8 cellular contexts compared by ENCODE assay signal in the genomic region with DNA sequence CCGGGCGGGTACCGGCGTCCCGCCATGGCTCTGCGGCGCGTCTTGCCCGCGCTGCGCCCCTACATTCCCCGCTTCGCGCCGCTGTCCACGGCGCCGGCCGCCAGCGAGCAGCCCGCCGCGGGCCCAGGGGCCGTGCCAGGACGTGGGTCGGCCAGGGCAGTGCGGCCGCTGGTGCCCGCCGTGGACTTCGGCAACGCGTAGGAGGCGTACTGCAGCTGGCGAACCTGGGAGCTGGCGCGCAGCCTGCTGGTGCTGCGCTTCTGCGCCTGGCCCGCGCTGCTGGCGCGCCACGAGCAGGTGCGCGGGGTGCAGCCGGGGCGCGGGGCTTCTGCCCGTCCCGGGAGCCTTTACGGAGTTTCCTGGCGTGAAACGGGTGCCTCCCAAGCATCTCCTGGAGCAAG. TPM values are rescaled to one million over a fixed set of nuclear protein-coding genes. Genes with fewer than 3 reads are reported as not detected.
DNase-seq lines count a peak whose midpoint lies in the region; ATAC-seq and TF ChIP-seq lines count a peak whose summit lies in the region.

No MANE protein-coding gene starts in this region.

- H3K79me1 ChIP-seq in H9 (ENCODE audit: insufficient read depth, low read depth, low read length, poor library complexity, severe bottlenecking): no peaks in the 10 kb centered on the region

- no peaks in the 10 kb centered on the region for H3K9me3 Mint-ChIP-seq in H9

- no peak overlapping the region for H3K56ac ChIP-seq in H9 (ENCODE audit: insufficient read length, low read depth, low read length)

- H3K14ac ChIP-seq in H9 (ENCODE audit: insufficient read depth, low read length): no peak overlapping the region

- DNase-seq in AG09309 (ENCODE audit: low read depth) (no peak), H9 (no peak), SW480 (ENCODE audit: low spot score) (peak; percentile 56), fibroblast of mammary gland (ENCODE audit: low read depth) (peak; percentile 23), prostate gland (ENCODE audit: low spot score) (no peak), GOT3 (lab: John Stamatoyannopoulos, UW) (no peak)

- H3K4me1 ChIP-seq in H9 (ENCODE audit: insufficient read depth, low read length) (no peaks in the 10 kb centered on the region), prostate gland (replicated peaks) (no peaks in the 10 kb centered on the region)

- no peaks in the 10 kb centered on the region for H3K79me2 ChIP-seq in H9 (ENCODE audit: insufficient read depth, low read length)

- no peak overlapping the region for H4K91ac ChIP-seq in H9 (ENCODE audit: insufficient read length, low read depth, low read length)

- H2AK5ac ChIP-seq in H9 (ENCODE audit: insufficient read length, low read length): no peak overlapping the region

- peak overlapping the region; percentile 49 for H3K4me2 ChIP-seq in H9 (ENCODE audit: insufficient read depth, insufficient read length, low read length)

- H4K5ac ChIP-seq in H9 (ENCODE audit: insufficient read length, low read depth, low read length): no peak overlapping the region

- H3K23ac ChIP-seq in H9 (ENCODE audit: insufficient read length, low read depth, low read length): no peak overlapping the region

- H3K27ac Mint-ChIP-seq in H9: no peak overlapping the region

- no peaks in the 10 kb centered on the region for H4K20me1 ChIP-seq in H9 (ENCODE audit: control insufficient read depth, insufficient read depth, insufficient read length)

- H2BK12ac ChIP-seq in H9 (ENCODE audit: insufficient read length, low read depth, low read length): no peak overlapping the region

- H3K27ac ChIP-seq in H9 (ENCODE audit: insufficient read length, low read depth, low read length) (no peak overlapping the region), prostate gland (no peak overlapping the region)

- H3K4ac ChIP-seq in H9 (ENCODE audit: low read depth, low read length): no peak overlapping the region

- TF ChIP-seq CTCF in AG09309 (IDR thresholded peaks at IDR 0.05; ENCODE audit: control insufficient read depth, insufficient read depth, low read depth, low read length, missing control alignments): no peak
- no peak for TF ChIP-seq CTCF in H9 (conservative IDR thresholded peaks at IDR 0.05)
- TF ChIP-seq CTCF in fibroblast of mammary gland (conservative IDR thresholded peaks at IDR 0.05; ENCODE audit: control insufficient read depth, insufficient read depth, low read depth, low read length): no peak
- peak in 1 of 4 experiments; percentile 6 for TF ChIP-seq CTCF in prostate gland (IDR thresholded peaks at IDR 0.05)

- H3K9ac ChIP-seq in H9 (ENCODE audit: extremely low read depth, insufficient read length, low read length): no peak overlapping the region

- no peak overlapping the region for H2BK20ac ChIP-seq in H9 (ENCODE audit: low read depth, low read length, poor library complexity, severe bottlenecking)

- no peak overlapping the region for H3K18ac ChIP-seq in H9 (ENCODE audit: insufficient read length, low read depth, low read length)

- H3T11ph ChIP-seq in H9 (ENCODE audit: low read length): no peak overlapping the region

- intact Hi-C loops in prostate gland (cut with DNase I): no loop called here

- H3K36me3 Mint-ChIP-seq in H9 (ENCODE audit: insufficient read depth in 1 of 3, low read depth in 3 of 3): no peaks in the 10 kb centered on the region; a peak in 1 of 7 replicates

- no peak overlapping the region for H2BK15ac ChIP-seq in H9 (ENCODE audit: low read depth, low read length)

- TF ChIP-seq POLR2A in prostate gland (IDR thresholded peaks at IDR 0.05): peak; percentile 17

- no peaks in the 10 kb centered on the region for H3K36me3 ChIP-seq in prostate gland

- H3K9me3 ChIP-seq in H9 (ENCODE audit: control insufficient read depth, low read depth, low read length): no peaks in the 10 kb centered on the region
- no peaks in the 10 kb centered on the region for H3K9me3 ChIP-seq in prostate gland

- H3K4me3 ChIP-seq in AG09309 (ENCODE audit: control insufficient read depth, low read depth, low read length) (peak overlapping the region; percentile 41; the same call in 1 of the 2 replicates), fibroblast of mammary gland (ENCODE audit: control insufficient read depth, low read depth, low read length) (no peak overlapping the region), prostate gland (peak overlapping the region; percentile 34 to 46)

- peaks cover 5% of the 10 kb centered on the region for H3K23me2 ChIP-seq in H9 (ENCODE audit: insufficient read length, low read depth, low read length, poor library complexity, severe bottlenecking)

- H2BK120ac ChIP-seq in H9 (ENCODE audit: low read depth, low read length, poor library complexity, severe bottlenecking): no peak overlapping the region

- H3K4me3 Mint-ChIP-seq in H9: peak overlapping the region; percentile 45 to 77; a peak in 4 of 5 replicates

- peaks cover 70% of the 10 kb centered on the region for H3K27me3 Mint-ChIP-seq in H9 (ENCODE audit: low read depth)

- H3K4me1 Mint-ChIP-seq in H9: peaks cover 4 to 6% of the 10 kb centered on the region in 2 experiments; a peak in 3 of 4 replicates

- ATAC-seq in GM21528 (IDR thresholded peaks at IDR 0.05; ENCODE audit: low FRiP score, unreplicated experiment): no peak
- ATAC-seq in GM18498 (IDR thresholded peaks at IDR 0.05; ENCODE audit: unreplicated experiment): no peak

- no peak overlapping the region for H2BK5ac ChIP-seq in H9 (ENCODE audit: insufficient read length, low read length)

- no CpG with 5 or more reads among the region's 54 CpGs for WGBS in H9 (ENCODE audit: extremely low coverage, insufficient read length, low lambda C conversion rate)
- under 1% methylated on average over 39 of the region's 54 CpGs for WGBS in prostate gland

- no peak overlapping the region for H4K8ac ChIP-seq in H9 (replicated peaks; ENCODE audit: insufficient read length, low read depth, low read length)

- H3K27me3 ChIP-seq in H9 (ENCODE audit: insufficient read depth, low read length) (peaks cover 6% of the 10 kb centered on the region; the same call in 1 of the 2 replicates), prostate gland (replicated peaks; ENCODE audit: insufficient read depth) (no peaks in the 10 kb centered on the region)

- H2AFZ ChIP-seq in H9 (ENCODE audit: low read length): no peak overlapping the region

RNA-seq across cellular contexts. Expression of a gene that starts 20.1 kb away (rescaled TPM):
- total RNA-seq in H9 (2021) (38.6 and 40.4 TPM in 2 replicates), prostate gland (100 to 1,000 TPM; 101 to 109 TPM)

RNA-seq across cellular contexts. Expression of a gene that starts 31.6 kb away (rescaled TPM):
- total RNA-seq in H9 (2021): 18.3 and 19.0 TPM in 2 replicates
- 1 to 10 TPM; 4.4 to 6.0 TPM for total RNA-seq in prostate gland

Comparison
In these comparisons a context has a peak if more than half of its experiments do, and no peak if none do; other contexts are left out.
1. DNase-seq: peak in SW480 (single experiment) and fibroblast of mammary gland (single experiment); none in AG09309 (single experiment), H9 (single experiment), prostate gland (single experiment) and GOT3 (single experiment).